Comparison of ENCODE assay signal across 1 cellular context in the genomic region with DNA sequence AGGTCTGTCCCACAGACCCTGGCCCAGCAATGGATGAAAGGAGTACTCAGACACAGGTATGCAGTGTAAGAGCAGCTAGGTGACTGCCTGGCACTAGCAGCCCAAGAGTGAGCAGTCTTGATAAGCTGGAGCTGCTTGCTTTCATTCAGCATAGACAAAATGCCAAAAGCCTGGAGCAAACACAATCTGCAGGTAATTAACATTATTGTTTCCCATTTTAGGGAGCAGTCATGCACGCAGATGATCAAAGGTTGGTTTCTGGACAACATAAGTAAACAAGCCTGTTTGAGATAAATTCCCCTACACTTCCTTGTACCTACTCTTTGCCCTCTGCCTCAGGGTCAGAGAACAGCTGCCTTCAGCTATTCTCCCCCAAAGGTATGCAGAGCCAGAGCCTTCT.
A peak's percentile ranks its signal among the peaks of the same experiment; 100 is the strongest.
TF ChIP-seq lines count a peak whose summit lies in the region.

No MANE protein-coding gene starts in this region.

TF ChIP-seq in HepG2, 621 proteins besides CTCF, POLR2A, EP300 and RAD21 (continued from another document):
- TF ChIP-seq TEAD3 (CRISPR knock-in tag; optimal IDR thresholded peaks at IDR 0.05; ENCODE audit: borderline replicate concordance): peak; percentile 62
- TF ChIP-seq LCORL (IDR thresholded peaks at IDR 0.05): peak; percentile 90; the same call in 1 of the 2 replicates
- TF ChIP-seq LCORL (CRISPR knock-in tag; IDR thresholded peaks at IDR 0.05): peak; percentile 75
- TF ChIP-seq CEBPZ (IDR thresholded peaks at IDR 0.05; ENCODE audit: low read length): peak; percentile 72; the same call in 1 of the 2 replicates
- no peak for TF ChIP-seq ZNF431 (CRISPR knock-in tag; IDR thresholded peaks at IDR 0.05; ENCODE audit: borderline replicate concordance, low read depth)
- TF ChIP-seq, protein P1, sequence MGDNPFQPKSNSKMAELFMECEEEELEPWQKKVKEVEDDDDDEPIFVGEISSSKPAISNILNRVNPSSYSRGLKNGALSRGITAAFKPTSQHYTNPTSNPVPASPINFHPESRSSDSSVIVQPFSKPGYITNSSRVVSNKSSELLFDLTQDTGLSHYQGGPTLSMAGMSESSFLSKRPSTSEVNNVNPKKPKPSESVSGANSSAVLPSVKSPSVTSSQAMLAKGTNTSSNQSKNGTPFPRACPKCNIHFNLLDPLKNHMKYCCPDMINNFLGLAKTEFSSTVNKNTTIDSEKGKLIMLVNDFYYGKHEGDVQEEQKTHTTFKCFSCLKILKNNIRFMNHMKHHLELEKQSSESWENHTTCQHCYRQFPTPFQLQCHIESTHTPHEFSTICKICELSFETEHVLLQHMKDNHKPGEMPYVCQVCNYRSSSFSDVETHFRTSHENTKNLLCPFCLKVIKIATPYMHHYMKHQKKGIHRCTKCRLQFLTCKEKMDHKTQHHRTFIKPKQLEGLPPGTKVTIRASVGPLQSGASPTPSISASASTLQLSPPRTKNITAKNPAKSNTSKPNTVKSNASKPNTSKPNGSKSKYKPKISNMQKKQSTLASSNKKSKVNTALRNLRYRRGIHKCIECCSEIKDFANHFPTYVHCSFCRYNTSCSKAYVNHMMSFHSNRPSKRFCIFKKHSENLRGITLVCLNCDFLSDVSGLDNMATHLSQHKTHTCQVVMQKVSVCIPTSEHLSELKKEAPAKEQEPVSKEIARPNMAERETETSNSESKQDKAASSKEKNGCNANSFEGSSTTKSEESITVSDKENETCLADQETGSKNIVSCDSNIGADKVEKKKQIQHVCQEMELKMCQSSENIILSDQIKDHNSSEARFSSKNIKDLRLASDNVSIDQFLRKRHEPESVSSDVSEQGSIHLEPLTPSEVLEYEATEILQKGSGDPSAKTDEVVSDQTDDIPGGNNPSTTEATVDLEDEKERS (CRISPR knock-in tag; IDR thresholded peaks at IDR 0.05): peak; percentile 26; the same call in 1 of the 2 replicates
- peak in 1 of 2 experiments; percentile 61; a peak in 1 of 4 replicates for TF ChIP-seq NR2F1 (CRISPR knock-in tag; IDR thresholded peaks at IDR 0.05)
- no peak for TF ChIP-seq ZNF17 (CRISPR knock-in tag; IDR thresholded peaks at IDR 0.05)
- no peak for TF ChIP-seq ZNF605 (CRISPR knock-in tag; IDR thresholded peaks at IDR 0.05)
- no peak for TF ChIP-seq PTBP1 (IDR thresholded peaks at IDR 0.05; ENCODE audit: low read depth, low read length, poor library complexity, severe bottlenecking)
- TF ChIP-seq, protein P2, sequence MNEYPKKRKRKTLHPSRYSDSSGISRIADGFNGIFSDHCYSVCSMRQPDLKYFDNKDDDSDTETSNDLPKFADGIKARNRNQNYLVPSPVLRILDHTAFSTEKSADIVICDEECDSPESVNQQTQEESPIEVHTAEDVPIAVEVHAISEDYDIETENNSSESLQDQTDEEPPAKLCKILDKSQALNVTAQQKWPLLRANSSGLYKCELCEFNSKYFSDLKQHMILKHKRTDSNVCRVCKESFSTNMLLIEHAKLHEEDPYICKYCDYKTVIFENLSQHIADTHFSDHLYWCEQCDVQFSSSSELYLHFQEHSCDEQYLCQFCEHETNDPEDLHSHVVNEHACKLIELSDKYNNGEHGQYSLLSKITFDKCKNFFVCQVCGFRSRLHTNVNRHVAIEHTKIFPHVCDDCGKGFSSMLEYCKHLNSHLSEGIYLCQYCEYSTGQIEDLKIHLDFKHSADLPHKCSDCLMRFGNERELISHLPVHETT (CRISPR knock-in tag; conservative IDR thresholded peaks at IDR 0.05): no peak
- TF ChIP-seq ARID5B (CRISPR knock-in tag; IDR thresholded peaks at IDR 0.05): peak; percentile 77
- TF ChIP-seq ZNF121 (CRISPR knock-in tag; IDR thresholded peaks at IDR 0.05): no peak
- TF ChIP-seq SOX13 (IDR thresholded peaks at IDR 0.05): 0 out of 2 replicates have a peak, but pooled peaks have one; percentile 23
- peak in 1 of 2 experiments; percentile 77; a peak in 2 of 4 replicates for TF ChIP-seq SOX13 (CRISPR knock-in tag; conservative IDR thresholded peaks at IDR 0.05 in 1 of 2, IDR thresholded peaks at IDR 0.05 in 1 of 2)
- peak; percentile 22; the same call in 1 of the 2 replicates for TF ChIP-seq ZNF331 (CRISPR knock-in tag; IDR thresholded peaks at IDR 0.05)
- TF ChIP-seq FOXP1 (IDR thresholded peaks at IDR 0.05): peak; percentile 52
- TF ChIP-seq FOXP1 (CRISPR knock-in tag; IDR thresholded peaks at IDR 0.05): peak; percentile 81; the same call in 1 of the 2 replicates
- TF ChIP-seq MEIS2 (CRISPR knock-in tag; IDR thresholded peaks at IDR 0.05): no peak
- TF ChIP-seq FOXJ3 (CRISPR knock-in tag; IDR thresholded peaks at IDR 0.05; ENCODE audit: borderline replicate concordance): peak; percentile 33; the same call in 1 of the 2 replicates
- no peak for TF ChIP-seq CBX2 (IDR thresholded peaks at IDR 0.05; ENCODE audit: low read depth, low read length)
- no peak for TF ChIP-seq CBX2 (CRISPR knock-in tag; IDR thresholded peaks at IDR 0.05; ENCODE audit: low read depth)
- TF ChIP-seq, protein P3, sequence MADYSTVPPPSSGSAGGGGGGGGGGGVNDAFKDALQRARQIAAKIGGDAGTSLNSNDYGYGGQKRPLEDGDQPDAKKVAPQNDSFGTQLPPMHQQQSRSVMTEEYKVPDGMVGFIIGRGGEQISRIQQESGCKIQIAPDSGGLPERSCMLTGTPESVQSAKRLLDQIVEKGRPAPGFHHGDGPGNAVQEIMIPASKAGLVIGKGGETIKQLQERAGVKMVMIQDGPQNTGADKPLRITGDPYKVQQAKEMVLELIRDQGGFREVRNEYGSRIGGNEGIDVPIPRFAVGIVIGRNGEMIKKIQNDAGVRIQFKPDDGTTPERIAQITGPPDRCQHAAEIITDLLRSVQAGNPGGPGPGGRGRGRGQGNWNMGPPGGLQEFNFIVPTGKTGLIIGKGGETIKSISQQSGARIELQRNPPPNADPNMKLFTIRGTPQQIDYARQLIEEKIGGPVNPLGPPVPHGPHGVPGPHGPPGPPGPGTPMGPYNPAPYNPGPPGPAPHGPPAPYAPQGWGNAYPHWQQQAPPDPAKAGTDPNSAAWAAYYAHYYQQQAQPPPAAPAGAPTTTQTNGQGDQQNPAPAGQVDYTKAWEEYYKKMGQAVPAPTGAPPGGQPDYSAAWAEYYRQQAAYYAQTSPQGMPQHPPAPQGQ (CRISPR knock-in tag; IDR thresholded peaks at IDR 0.05; ENCODE audit: borderline replicate concordance): no peak
- 0 out of 2 replicates have a peak, but pooled peaks have one; percentile 42 for TF ChIP-seq ZNF816 (CRISPR knock-in tag; IDR thresholded peaks at IDR 0.05; ENCODE audit: borderline replicate concordance)
- TF ChIP-seq BCL6 (CRISPR knock-in tag; IDR thresholded peaks at IDR 0.05): no peak
- no peak for TF ChIP-seq GLMP (CRISPR knock-in tag; IDR thresholded peaks at IDR 0.05; ENCODE audit: borderline replicate concordance)
- TF ChIP-seq TOPORS (CRISPR knock-in tag; IDR thresholded peaks at IDR 0.05): peak; percentile 100
- no peak for TF ChIP-seq ZNF891 (CRISPR knock-in tag; IDR thresholded peaks at IDR 0.05)
- TF ChIP-seq DR1 (CRISPR knock-in tag; IDR thresholded peaks at IDR 0.05): no peak
- TF ChIP-seq ZNF737 (CRISPR knock-in tag; IDR thresholded peaks at IDR 0.05; ENCODE audit: borderline replicate concordance): no peak
- TF ChIP-seq SETDB1 (CRISPR knock-in tag; IDR thresholded peaks at IDR 0.05; ENCODE audit: borderline replicate concordance): peak; percentile 97
- TF ChIP-seq ISL2 (CRISPR knock-in tag; IDR thresholded peaks at IDR 0.05): peak; percentile 32; the same call in 1 of the 2 replicates
- TF ChIP-seq TBX3 (IDR thresholded peaks at IDR 0.05; ENCODE audit: borderline replicate concordance): peak; percentile 64; the same call in 1 of the 2 replicates
- no peak for TF ChIP-seq CERS6 (CRISPR knock-in tag; IDR thresholded peaks at IDR 0.05)
- TF ChIP-seq U2AF2 (IDR thresholded peaks at IDR 0.05; ENCODE audit: low read depth, low read length): 0 out of 2 replicates have a peak, but pooled peaks have one; percentile 78
- TF ChIP-seq RXRB (CRISPR knock-in tag; IDR thresholded peaks at IDR 0.05; ENCODE audit: borderline replicate concordance): peak; percentile 62
- TF ChIP-seq SRF (IDR thresholded peaks at IDR 0.05; ENCODE audit: low read depth, low read length): peak; percentile 89
- TF ChIP-seq CEBPG (CRISPR knock-in tag; IDR thresholded peaks at IDR 0.05): 0 out of 2 replicates have a peak, but pooled peaks have one; percentile 5
- TF ChIP-seq ASH2L (IDR thresholded peaks at IDR 0.05; ENCODE audit: insufficient read length, low read depth, low read length): no peak
